In the genomic region with DNA sequence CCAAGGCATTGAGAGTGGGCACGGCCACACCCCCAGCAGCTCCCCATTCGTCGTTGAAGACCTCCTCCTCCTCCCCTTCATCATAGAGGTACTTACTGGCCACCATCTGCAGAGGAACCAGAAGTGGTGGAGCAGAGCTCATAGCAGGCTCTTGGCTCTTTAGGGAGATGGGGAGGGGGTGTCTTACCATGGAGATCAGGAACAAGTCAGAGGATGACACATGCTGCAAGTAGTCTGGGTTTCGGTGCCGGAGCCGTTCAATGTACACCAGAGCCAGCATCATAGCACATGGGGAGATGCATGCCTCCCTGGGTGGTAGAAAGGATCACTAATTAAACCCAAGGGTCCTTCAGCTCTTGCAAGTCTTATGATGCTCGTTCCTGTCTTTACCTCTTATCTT, we compare ENCODE assay signal across 18 cellular contexts. TPM values are rescaled to one million over a fixed set of nuclear protein-coding genes. Genes with fewer than 3 reads are reported as not detected.
DNase-seq lines count a peak whose midpoint lies in the region; ATAC-seq and TF ChIP-seq lines count a peak whose summit lies in the region.
"Had no signal": no experiment of that assay in that cellular context is flagged by ENCODE, and none has a peak within 500 bp of the region (broad histone marks: within the 10 kb centered on the region; RNA-seq: fewer than 3 reads in every experiment).

No MANE protein-coding gene starts in this region.

- peak overlapping the region; percentile 96 for H3K27ac Mint-ChIP-seq in activated naive CD4-positive, alpha-beta T cell treated with anti-CD3 and anti-CD28 coated beads, Interleukin-2, amount 50 U/mL, for 24 hours
- H3K27ac Mint-ChIP-seq in activated CD8-positive, alpha-beta T cell treated with anti-CD3 and anti-CD28 coated beads for 36 hours: no peak overlapping the region
- H3K27ac Mint-ChIP-seq in memory B cell: peak overlapping the region; percentile 25

- peaks cover 0 to 34% of the 10 kb centered on the region in 2 donors for H3K36me3 ChIP-seq in vagina
- H3K36me3 ChIP-seq: SJCRH30 had no signal

- POLR2A ChIA-PET in activated CD8-positive, alpha-beta T cell treated with anti-CD3 and anti-CD28 coated beads for 36 hours (lab: Charles Lee): interaction anchor here (0.6 to 3.2 kb wide), 10 partner anchors 9 to 587 kb away, joined by 3 to 27 read pairs (median 4); a partner anchor contains a TSS

- ATAC-seq in activated CD8-positive, alpha-beta T cell treated with anti-CD3 and anti-CD28 coated beads for 36 hours: no peak
- ATAC-seq in memory B cell (ENCODE audit: low read depth): no peak
- ATAC-seq in GM21723 (IDR thresholded peaks at IDR 0.05; ENCODE audit: unreplicated experiment): no peak
- no peak for ATAC-seq in GM21447 (IDR thresholded peaks at IDR 0.05; ENCODE audit: unreplicated experiment)
- ATAC-seq: esophagus mucosa, left cardiac atrium had no signal

- DNase-seq in activated naive CD4-positive, alpha-beta T cell treated with anti-CD3 and anti-CD28 coated beads, Interleukin-2, amount 50 U/mL, for 16 hours: no peak
- no peak for DNase-seq in activated CD8-positive, alpha-beta T cell treated with anti-CD3 and anti-CD28 coated beads for 36 hours
- no peak for DNase-seq in memory B cell (ENCODE audit: low spot score in 2 of 2)
- DNase-seq in vagina (ENCODE audit: extremely low spot score in 2 of 2): peak in 1 of 2 donors; percentile 78
- no peak for DNase-seq in NCI-H524 (lab: John Stamatoyannopoulos, UW)
- DNase-seq: aorta, cortex of kidney, left cardiac atrium, NCI-H187 treated with DMSO at 0.1 percent for 48 hours, NCI-H446 treated with DMSO at 0.1 percent for 48 hours, retina, SJCRH30, thyroid gland had no signal

- H3K4me3 Mint-ChIP-seq in activated naive CD4-positive, alpha-beta T cell treated with anti-CD3 and anti-CD28 coated beads, Interleukin-2, amount 50 U/mL, for 24 hours: peak overlapping the region; percentile 99
- peak overlapping the region; percentile 33 for H3K4me3 Mint-ChIP-seq in activated CD8-positive, alpha-beta T cell treated with anti-CD3 and anti-CD28 coated beads for 36 hours
- H3K4me3 Mint-ChIP-seq in memory B cell: peak overlapping the region; percentile 60

- H3K4me1 ChIP-seq in vagina: peaks cover 30% of the 10 kb centered on the region

- no peaks in the 10 kb centered on the region for H3K9me3 Mint-ChIP-seq in activated naive CD4-positive, alpha-beta T cell treated with anti-CD3 and anti-CD28 coated beads, Interleukin-2, amount 50 U/mL, for 24 hours
- H3K9me3 Mint-ChIP-seq in activated CD8-positive, alpha-beta T cell treated with anti-CD3 and anti-CD28 coated beads for 36 hours: no peaks in the 10 kb centered on the region
- no peaks in the 10 kb centered on the region for H3K9me3 Mint-ChIP-seq in memory B cell

- intact Hi-C loops in activated CD8-positive, alpha-beta T cell treated with anti-CD3 and anti-CD28 coated beads for 36 hours (cut with micrococcal nuclease): loop anchor here (5.0 kb wide), 1 partner anchor 32 kb away; a partner anchor contains a TSS
- intact Hi-C loops in vagina (cut with DNase I): no loop called here

- H3K4me3 ChIP-seq in vagina: no peak overlapping the region
- H3K4me3 ChIP-seq: SJCRH30, thyroid gland had no signal

- peaks cover 44% of the 10 kb centered on the region for H3K4me1 Mint-ChIP-seq in activated naive CD4-positive, alpha-beta T cell treated with anti-CD3 and anti-CD28 coated beads, Interleukin-2, amount 50 U/mL, for 24 hours
- peaks cover 44% of the 10 kb centered on the region for H3K4me1 Mint-ChIP-seq in activated CD8-positive, alpha-beta T cell treated with anti-CD3 and anti-CD28 coated beads for 36 hours (ENCODE audit: low read depth)
- peaks cover 38% of the 10 kb centered on the region for H3K4me1 Mint-ChIP-seq in memory B cell

- no peak for TF ChIP-seq CTCF in activated CD8-positive, alpha-beta T cell treated with anti-CD3 and anti-CD28 coated beads for 36 hours (IDR thresholded peaks at IDR 0.05)
- TF ChIP-seq CTCF in vagina (IDR thresholded peaks at IDR 0.05): no peak

- no peaks in the 10 kb centered on the region for H3K27me3 ChIP-seq in vagina
- H3K27me3 ChIP-seq: SJCRH30, thyroid gland had no signal

- H3K9me3 ChIP-seq in vagina: no peaks in the 10 kb centered on the region
- H3K9me3 ChIP-seq: SJCRH30, thyroid gland had no signal

- H3K36me3 Mint-ChIP-seq in activated naive CD4-positive, alpha-beta T cell treated with anti-CD3 and anti-CD28 coated beads, Interleukin-2, amount 50 U/mL, for 24 hours: peaks cover 6% of the 10 kb centered on the region
- peaks cover 22% of the 10 kb centered on the region for H3K36me3 Mint-ChIP-seq in activated CD8-positive, alpha-beta T cell treated with anti-CD3 and anti-CD28 coated beads for 36 hours (ENCODE audit: low read depth)
- peaks cover 18% of the 10 kb centered on the region for H3K36me3 Mint-ChIP-seq in memory B cell

- CTCF ChIA-PET in activated CD8-positive, alpha-beta T cell treated with anti-CD3 and anti-CD28 coated beads for 36 hours (lab: Charles Lee): interaction anchor here (1.1 to 9.4 kb wide), 10 partner anchors 11 to 195 kb away, joined by 3 to 98 read pairs (median 4); a partner anchor contains a TSS

- H3K27ac ChIP-seq in vagina: peak overlapping the region; percentile 22
- H3K27ac ChIP-seq: GM23248, SJCRH30 had no signal

- no peaks in the 10 kb centered on the region for H3K27me3 Mint-ChIP-seq in activated naive CD4-positive, alpha-beta T cell treated with anti-CD3 and anti-CD28 coated beads, Interleukin-2, amount 50 U/mL, for 24 hours
- H3K27me3 Mint-ChIP-seq in activated CD8-positive, alpha-beta T cell treated with anti-CD3 and anti-CD28 coated beads for 36 hours: no peaks in the 10 kb centered on the region
- no peaks in the 10 kb centered on the region for H3K27me3 Mint-ChIP-seq in memory B cell

- TF ChIP-seq POLR2A in vagina (IDR thresholded peaks at IDR 0.05): no peak

RNA-seq across cellular contexts. Expression of a gene that starts 1.9 kb away (rescaled TPM):
- 10 to 100 TPM; 38.6 to 38.7 TPM for total RNA-seq in activated CD8-positive, alpha-beta T cell treated with anti-CD3 and anti-CD28 coated beads for 36 hours
- 32.2 TPM for total RNA-seq in vagina

RNA-seq across cellular contexts. Expression of a gene that starts 3.3 kb away (rescaled TPM):
- total RNA-seq in activated CD8-positive, alpha-beta T cell treated with anti-CD3 and anti-CD28 coated beads for 36 hours: 10 to 100 TPM; 63.8 to 67.8 TPM
- total RNA-seq in vagina: 43.7 TPM

RNA-seq across cellular contexts. Expression of a gene that starts 5.0 kb away (rescaled TPM):
- 1 to 10 TPM; 1.1 to 1.6 TPM for total RNA-seq in activated CD8-positive, alpha-beta T cell treated with anti-CD3 and anti-CD28 coated beads for 36 hours
- 5.4 TPM for total RNA-seq in vagina

RNA-seq across cellular contexts. Expression of a gene that starts 14.2 kb away (rescaled TPM):
- total RNA-seq in activated CD8-positive, alpha-beta T cell treated with anti-CD3 and anti-CD28 coated beads for 36 hours: 10 to 100 TPM; 22.4 to 26.3 TPM
- 17.7 TPM for total RNA-seq in vagina

RNA-seq across cellular contexts. Expression of a gene that starts 31.8 kb away (rescaled TPM):
- total RNA-seq in activated CD8-positive, alpha-beta T cell treated with anti-CD3 and anti-CD28 coated beads for 36 hours: 10 to 100 TPM; 31.3 to 33.3 TPM
- 52.1 TPM for total RNA-seq in vagina

Comparison
In these comparisons a context has a peak if more than half of its experiments do, and no peak if none do; other contexts are left out.
1. H3K4me3 Mint-ChIP-seq: peak in every context shown above with its lines; median percentile 99 in activated naive CD4-positive, alpha-beta T cell treated with anti-CD3 and anti-CD28 coated beads, Interleukin-2, amount 50 U/mL, for 24 hours; 60 in memory B cell; 33 in activated CD8-positive, alpha-beta T cell treated with anti-CD3 and anti-CD28 coated beads for 36 hours.